8 cellular contexts compared by ENCODE assay signal in genomic region chr9:90914868-90915483, GRCh38.
A peak's percentile ranks its signal among the peaks of the same experiment; 100 is the strongest.
DNase-seq lines count a peak whose midpoint lies in the region; ATAC-seq and TF ChIP-seq lines count a peak whose summit lies in the region.

No MANE protein-coding gene starts in this region.

- H3K4me1 ChIP-seq in neural progenitor cell, result no peaks in the 10 kb centered on the region

- no peaks in the 10 kb centered on the region for H3K27me3 Mint-ChIP-seq in activated T-cell treated with anti-CD3 and anti-CD28 coated beads, Interleukin-2, amount 50 U/mL, for 72 hours (ENCODE audit: low read depth)
- H3K27me3 Mint-ChIP-seq in neural progenitor cell (ENCODE audit: insufficient read depth, low read depth), result peaks cover 6% of the 10 kb centered on the region

- DNase-seq in DMS153 treated with DMSO at 0.1 percent for 48 hours (lab: John Stamatoyannopoulos, UW; ENCODE audit: unreplicated experiment) (peak; percentile 82), KBM-7 (peak; percentile 77), fibroblast of peridontal ligament (ENCODE audit: extremely low read depth) (peak; percentile 75), neural progenitor cell (ENCODE audit: low spot score) (peak; percentile 86), stromal cell of bone marrow (ENCODE audit: low read depth) (peak; percentile 43)
- peak; percentile 78 to 84 for DNase-seq in activated T-cell treated with anti-CD3 and anti-CD28 coated beads, Interleukin-2, amount 50 U/mL, for 72 hours

- ATAC-seq in GM21529 (IDR thresholded peaks at IDR 0.05; ENCODE audit: unreplicated experiment), result peak; percentile 87
- ATAC-seq in activated T-cell treated with anti-CD3 and anti-CD28 coated beads, Interleukin-2, amount 50 U/mL, for 72 hours (replicated peaks in 1 of 2), result peak; percentile 96

- no peaks in the 10 kb centered on the region for H3K79me2 ChIP-seq in neural progenitor cell (ENCODE audit: low read depth)

- no peaks in the 10 kb centered on the region for H3F3A ChIP-seq in neural progenitor cell (ENCODE audit: low read depth)

- H3K9ac ChIP-seq in neural progenitor cell, result no peak overlapping the region

- no peak overlapping the region for H3K4me3 ChIP-seq in neural progenitor cell

- H3K4me3 Mint-ChIP-seq in activated T-cell treated with anti-CD3 and anti-CD28 coated beads, Interleukin-2, amount 50 U/mL, for 72 hours, result no peak overlapping the region
- no peak overlapping the region for H3K4me3 Mint-ChIP-seq in neural progenitor cell

- peaks cover 13% of the 10 kb centered on the region for H3K4me1 Mint-ChIP-seq in activated T-cell treated with anti-CD3 and anti-CD28 coated beads, Interleukin-2, amount 50 U/mL, for 72 hours (ENCODE audit: low read depth)
- H3K4me1 Mint-ChIP-seq in neural progenitor cell, result no peaks in the 10 kb centered on the region

- H3K4me2 ChIP-seq in neural progenitor cell, result no peak overlapping the region

- no peaks in the 10 kb centered on the region for H3K9me3 ChIP-seq in neural progenitor cell (ENCODE audit: low read depth)

- no peak overlapping the region for H3K27ac ChIP-seq in neural progenitor cell

- no peaks in the 10 kb centered on the region for H3K9me3 Mint-ChIP-seq in activated T-cell treated with anti-CD3 and anti-CD28 coated beads, Interleukin-2, amount 50 U/mL, for 72 hours
- no peaks in the 10 kb centered on the region for H3K9me3 Mint-ChIP-seq in neural progenitor cell

- H3K27ac Mint-ChIP-seq in activated T-cell treated with anti-CD3 and anti-CD28 coated beads, Interleukin-2, amount 50 U/mL, for 72 hours, result no peak overlapping the region
- H3K27ac Mint-ChIP-seq in neural progenitor cell, result no peak overlapping the region

- no peaks in the 10 kb centered on the region for H3K27me3 ChIP-seq in neural progenitor cell

- H3K36me3 ChIP-seq in neural progenitor cell, result no peaks in the 10 kb centered on the region

- no peaks in the 10 kb centered on the region for H3K36me3 Mint-ChIP-seq in activated T-cell treated with anti-CD3 and anti-CD28 coated beads, Interleukin-2, amount 50 U/mL, for 72 hours (ENCODE audit: insufficient read depth in 2 of 2)
- no peaks in the 10 kb centered on the region for H3K36me3 Mint-ChIP-seq in neural progenitor cell

- in situ Hi-C loops in KBM-7 (cut with MboI; ENCODE audit: low pct_unique_long_range_greater_than_20kb, low sequenced_read_pairs), result loop anchor here (10.0 kb wide), 1 partner anchor 520 kb away; no protein-coding TSS in a partner anchor

- H4K20me1 ChIP-seq in neural progenitor cell (ENCODE audit: low read depth), result no peaks in the 10 kb centered on the region

- TF ChIP-seq CTCF in neural progenitor cell (IDR thresholded peaks at IDR 0.05), result peak; percentile 86

- H2AFZ ChIP-seq in neural progenitor cell (replicated peaks), result no peak overlapping the region

TF ChIP-seq in PFSK-1, 5 proteins besides CTCF, POLR2A, EP300 and RAD21:
- TF ChIP-seq SIN3A (IDR thresholded peaks at IDR 0.05; ENCODE audit: borderline replicate concordance, insufficient read depth, low read length) (no peak), FOXP2 (optimal IDR thresholded peaks at IDR 0.05; ENCODE audit: borderline replicate concordance, extremely low read depth, extremely low read length, insufficient read depth) (peak; percentile 77)
